ENCODE assay signal across 1 cellular context in the genomic region with DNA sequence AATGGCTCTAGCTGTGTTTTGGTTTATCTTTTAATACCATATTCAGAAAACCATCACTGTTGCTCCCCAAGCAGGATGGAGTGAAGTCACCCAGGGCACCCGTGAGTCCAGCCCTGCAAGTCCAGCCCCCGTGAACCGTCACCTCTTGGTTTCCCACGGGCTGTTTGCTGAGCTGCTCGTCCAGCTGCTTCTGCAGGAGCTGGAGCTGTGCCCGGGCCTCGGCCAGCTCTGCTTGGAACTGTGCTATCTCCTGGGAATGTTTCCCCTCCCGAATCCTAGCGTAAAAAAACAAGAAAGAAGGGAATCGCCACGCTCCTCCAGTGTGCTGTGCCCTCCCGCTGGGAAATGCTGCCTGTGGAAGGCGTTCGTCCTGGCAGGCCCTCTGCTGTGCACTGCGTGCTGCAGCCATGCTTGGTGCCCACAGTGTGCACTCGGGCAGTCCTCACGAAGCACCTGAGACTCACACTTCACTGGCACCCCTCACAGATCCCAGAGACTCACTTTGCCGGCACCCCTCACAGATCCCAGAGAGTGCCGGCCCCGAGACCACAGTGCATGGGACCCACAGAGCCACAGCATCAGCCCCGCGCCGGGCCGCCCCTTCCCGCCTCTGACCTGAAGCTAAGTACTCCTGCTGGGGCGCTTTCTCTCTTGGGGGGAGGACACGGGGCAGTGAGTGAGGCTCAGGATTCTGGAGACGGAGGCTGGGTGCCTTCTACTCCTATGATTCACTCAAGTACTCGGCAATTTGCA.
TF ChIP-seq lines count a peak whose summit lies in the region.

No MANE protein-coding gene starts in this region.

TF ChIP-seq in IMR-90, 13 proteins besides CTCF, POLR2A, EP300 and RAD21:
- TF ChIP-seq RCOR1 (IDR thresholded peaks at IDR 0.05; ENCODE audit: insufficient replicate concordance, low read length), result no peak
- no peak for TF ChIP-seq BHLHE40 (IDR thresholded peaks at IDR 0.05; ENCODE audit: low read depth, low read length)
- no peak for TF ChIP-seq MAFK (IDR thresholded peaks at IDR 0.05; ENCODE audit: low read depth, low read length)
